ENCODE assay signal across 1 cellular context in the genomic region with DNA sequence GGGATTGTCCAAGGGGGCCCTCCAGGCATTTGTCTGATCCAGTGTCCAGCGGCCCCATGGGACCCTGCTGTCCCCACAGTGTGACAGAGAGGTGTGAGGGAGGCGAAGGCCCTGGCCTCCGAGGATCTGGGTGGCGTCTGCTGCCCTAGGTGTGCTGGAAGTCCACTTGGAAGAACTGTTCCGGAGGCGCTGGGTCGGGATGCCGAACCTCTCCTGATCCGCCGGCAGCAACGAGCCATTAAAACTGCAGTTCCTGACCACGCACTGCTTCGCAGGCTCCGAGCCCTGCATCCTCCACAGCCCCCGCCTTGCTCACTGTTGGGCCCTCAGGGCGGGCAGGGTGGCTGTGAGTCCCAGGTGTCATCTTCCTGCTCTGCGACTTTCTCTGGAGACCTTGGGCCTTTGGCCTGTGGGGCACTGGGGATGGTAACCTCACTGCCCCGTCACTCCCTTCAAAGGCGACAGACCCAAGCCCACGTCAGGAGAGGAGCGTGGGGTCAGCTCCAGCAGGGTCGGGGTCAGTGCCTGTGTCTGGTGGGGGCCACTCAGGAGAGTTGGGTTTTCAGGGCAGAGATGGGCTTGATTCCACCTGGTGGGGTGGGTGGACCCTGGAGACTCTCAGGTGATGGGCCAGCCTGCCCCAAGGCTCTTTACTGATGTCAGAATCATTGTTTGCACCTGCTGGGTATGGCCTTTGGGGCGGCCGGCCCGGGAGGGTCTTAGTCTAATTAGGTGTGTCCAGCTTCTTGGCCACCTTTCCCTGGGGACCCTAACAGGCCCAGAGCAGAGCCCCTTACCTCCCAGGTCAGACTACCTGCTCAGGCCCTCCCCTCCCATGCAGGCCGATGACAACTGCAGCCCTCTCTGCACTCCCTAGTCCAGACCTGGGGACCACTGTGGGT.
TF ChIP-seq lines count a peak whose summit lies in the region.

No MANE protein-coding gene starts in this region.

TF ChIP-seq in HepG2, 621 proteins besides CTCF, POLR2A, EP300 and RAD21:
- TF ChIP-seq, protein P1, sequence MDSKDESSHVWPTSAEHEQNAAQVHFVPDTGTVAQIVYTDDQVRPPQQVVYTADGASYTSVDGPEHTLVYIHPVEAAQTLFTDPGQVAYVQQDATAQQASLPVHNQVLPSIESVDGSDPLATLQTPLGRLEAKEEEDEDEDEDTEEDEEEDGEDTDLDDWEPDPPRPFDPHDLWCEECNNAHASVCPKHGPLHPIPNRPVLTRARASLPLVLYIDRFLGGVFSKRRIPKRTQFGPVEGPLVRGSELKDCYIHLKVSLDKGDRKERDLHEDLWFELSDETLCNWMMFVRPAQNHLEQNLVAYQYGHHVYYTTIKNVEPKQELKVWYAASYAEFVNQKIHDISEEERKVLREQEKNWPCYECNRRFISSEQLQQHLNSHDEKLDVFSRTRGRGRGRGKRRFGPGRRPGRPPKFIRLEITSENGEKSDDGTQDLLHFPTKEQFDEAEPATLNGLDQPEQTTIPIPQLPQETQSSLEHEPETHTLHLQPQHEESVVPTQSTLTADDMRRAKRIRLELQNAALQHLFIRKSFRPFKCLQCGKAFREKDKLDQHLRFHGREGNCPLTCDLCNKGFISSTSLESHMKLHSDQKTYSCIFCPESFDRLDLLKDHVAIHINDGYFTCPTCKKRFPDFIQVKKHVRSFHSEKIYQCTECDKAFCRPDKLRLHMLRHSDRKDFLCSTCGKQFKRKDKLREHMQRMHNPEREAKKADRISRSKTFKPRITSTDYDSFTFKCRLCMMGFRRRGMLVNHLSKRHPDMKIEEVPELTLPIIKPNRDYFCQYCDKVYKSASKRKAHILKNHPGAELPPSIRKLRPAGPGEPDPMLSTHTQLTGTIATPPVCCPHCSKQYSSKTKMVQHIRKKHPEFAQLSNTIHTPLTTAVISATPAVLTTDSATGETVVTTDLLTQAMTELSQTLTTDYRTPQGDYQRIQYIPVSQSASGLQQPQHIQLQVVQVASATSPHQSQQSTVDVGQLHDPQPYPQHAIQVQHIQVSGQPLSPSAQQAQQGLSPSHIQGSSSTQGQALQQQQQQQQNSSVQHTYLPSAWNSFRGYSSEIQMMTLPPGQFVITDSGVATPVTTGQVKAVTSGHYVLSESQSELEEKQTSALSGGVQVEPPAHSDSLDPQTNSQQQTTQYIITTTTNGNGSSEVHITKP (CRISPR knock-in tag; IDR thresholded peaks at IDR 0.05; ENCODE audit: low read depth), result no peak
- no peak for TF ChIP-seq SNAPC2 (CRISPR knock-in tag; IDR thresholded peaks at IDR 0.05)
- TF ChIP-seq, protein P2, sequence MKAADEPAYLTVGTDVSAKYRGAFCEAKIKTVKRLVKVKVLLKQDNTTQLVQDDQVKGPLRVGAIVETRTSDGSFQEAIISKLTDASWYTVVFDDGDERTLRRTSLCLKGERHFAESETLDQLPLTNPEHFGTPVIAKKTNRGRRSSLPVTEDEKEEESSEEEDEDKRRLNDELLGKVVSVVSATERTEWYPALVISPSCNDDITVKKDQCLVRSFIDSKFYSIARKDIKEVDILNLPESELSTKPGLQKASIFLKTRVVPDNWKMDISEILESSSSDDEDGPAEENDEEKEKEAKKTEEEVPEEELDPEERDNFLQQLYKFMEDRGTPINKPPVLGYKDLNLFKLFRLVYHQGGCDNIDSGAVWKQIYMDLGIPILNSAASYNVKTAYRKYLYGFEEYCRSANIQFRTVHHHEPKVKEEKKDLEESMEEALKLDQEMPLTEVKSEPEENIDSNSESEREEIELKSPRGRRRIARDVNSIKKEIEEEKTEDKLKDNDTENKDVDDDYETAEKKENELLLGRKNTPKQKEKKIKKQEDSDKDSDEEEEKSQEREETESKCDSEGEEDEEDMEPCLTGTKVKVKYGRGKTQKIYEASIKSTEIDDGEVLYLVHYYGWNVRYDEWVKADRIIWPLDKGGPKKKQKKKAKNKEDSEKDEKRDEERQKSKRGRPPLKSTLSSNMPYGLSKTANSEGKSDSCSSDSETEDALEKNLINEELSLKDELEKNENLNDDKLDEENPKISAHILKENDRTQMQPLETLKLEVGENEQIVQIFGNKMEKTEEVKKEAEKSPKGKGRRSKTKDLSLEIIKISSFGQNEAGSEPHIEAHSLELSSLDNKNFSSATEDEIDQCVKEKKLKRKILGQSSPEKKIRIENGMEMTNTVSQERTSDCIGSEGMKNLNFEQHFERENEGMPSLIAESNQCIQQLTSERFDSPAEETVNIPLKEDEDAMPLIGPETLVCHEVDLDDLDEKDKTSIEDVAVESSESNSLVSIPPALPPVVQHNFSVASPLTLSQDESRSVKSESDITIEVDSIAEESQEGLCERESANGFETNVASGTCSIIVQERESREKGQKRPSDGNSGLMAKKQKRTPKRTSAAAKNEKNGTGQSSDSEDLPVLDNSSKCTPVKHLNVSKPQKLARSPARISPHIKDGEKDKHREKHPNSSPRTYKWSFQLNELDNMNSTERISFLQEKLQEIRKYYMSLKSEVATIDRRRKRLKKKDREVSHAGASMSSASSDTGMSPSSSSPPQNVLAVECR (CRISPR knock-in tag; IDR thresholded peaks at IDR 0.05; ENCODE audit: borderline replicate concordance), result no peak
- TF ChIP-seq, protein P3, sequence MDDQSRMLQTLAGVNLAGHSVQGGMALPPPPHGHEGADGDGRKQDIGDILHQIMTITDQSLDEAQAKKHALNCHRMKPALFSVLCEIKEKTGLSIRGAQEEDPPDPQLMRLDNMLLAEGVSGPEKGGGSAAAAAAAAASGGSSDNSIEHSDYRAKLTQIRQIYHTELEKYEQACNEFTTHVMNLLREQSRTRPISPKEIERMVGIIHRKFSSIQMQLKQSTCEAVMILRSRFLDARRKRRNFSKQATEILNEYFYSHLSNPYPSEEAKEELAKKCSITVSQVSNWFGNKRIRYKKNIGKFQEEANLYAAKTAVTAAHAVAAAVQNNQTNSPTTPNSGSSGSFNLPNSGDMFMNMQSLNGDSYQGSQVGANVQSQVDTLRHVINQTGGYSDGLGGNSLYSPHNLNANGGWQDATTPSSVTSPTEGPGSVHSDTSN (CRISPR knock-in tag; IDR thresholded peaks at IDR 0.05; ENCODE audit: borderline replicate concordance), result no peak
- TF ChIP-seq ZNF354B (CRISPR knock-in tag; IDR thresholded peaks at IDR 0.05), result no peak
- TF ChIP-seq TCF7 (IDR thresholded peaks at IDR 0.05; ENCODE audit: low read depth), result no peak
- TF ChIP-seq ETV6 (CRISPR knock-in tag; conservative IDR thresholded peaks at IDR 0.05), result no peak
- no peak for TF ChIP-seq ZBTB20 (CRISPR knock-in tag; IDR thresholded peaks at IDR 0.05; ENCODE audit: borderline replicate concordance, low read depth)
- TF ChIP-seq GATAD2A (CRISPR knock-in tag; IDR thresholded peaks at IDR 0.05), result no peak
